In the genomic region with DNA sequence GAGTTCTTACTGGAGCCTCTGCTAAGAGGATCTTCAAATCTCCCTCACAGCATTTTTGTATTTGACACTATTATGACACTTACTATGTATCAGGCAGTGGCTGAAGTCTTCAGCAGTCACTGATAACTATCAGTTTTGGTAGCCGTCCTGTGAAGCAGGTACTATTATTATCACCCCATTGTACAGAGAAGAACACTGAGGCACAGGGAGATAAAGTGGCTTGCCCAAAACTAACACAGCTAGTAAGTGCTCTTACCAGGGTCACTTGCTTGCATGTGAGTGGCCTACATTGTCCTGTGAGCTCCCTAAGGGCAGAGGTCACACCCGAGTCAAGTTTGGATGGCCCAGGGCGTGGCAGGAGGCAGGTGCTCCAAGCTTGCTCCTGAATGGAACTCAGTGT, we compare ENCODE assay signal across 40 cellular contexts. TPM values are rescaled to one million over a fixed set of nuclear protein-coding genes. Genes with fewer than 3 reads are reported as not detected.
"Had no signal": no experiment of that assay in that cellular context is flagged by ENCODE, and none has a peak within 500 bp of the region (broad histone marks: within the 10 kb centered on the region; RNA-seq: fewer than 3 reads in every experiment).

No MANE protein-coding gene starts in this region.

- H3K4me1 Mint-ChIP-seq: activated naive CD4-positive, alpha-beta T cell treated with anti-CD3 and anti-CD28 coated beads, Interleukin-2, amount 50 U/mL, for 24 hours; activated naive CD8-positive, alpha-beta T cell treated with anti-CD3 and anti-CD28 coated beads for 36 hours; activated naive CD8-positive, alpha-beta T cell treated with anti-CD3 and anti-CD28 coated beads, Interleukin-2, amount 50 U/mL, for 24 hours; activated T-helper 17 cell treated with anti-CD3 and anti-CD28 coated beads, Interleukin-2, amount 50 U/mL, for 72 hours; brain had no signal

- H3K27ac ChIP-seq: adrenal gland, ascending aorta, body of pancreas, brain microvascular endothelial cell, breast epithelium, cardiac muscle cell had no signal

- H3K4me3 Mint-ChIP-seq: activated naive CD4-positive, alpha-beta T cell treated with anti-CD3 and anti-CD28 coated beads for 36 hours; activated naive CD4-positive, alpha-beta T cell treated with anti-CD3 and anti-CD28 coated beads, Interleukin-2, amount 10 ng/mL, durations not matched to agents 7 days and 5 days; activated naive CD4-positive, alpha-beta T cell treated with anti-CD3 and anti-CD28 coated beads, Interleukin-2, amount 50 U/mL, for 24 hours; activated naive CD8-positive, alpha-beta T cell; activated naive CD8-positive, alpha-beta T cell treated with anti-CD3 and anti-CD28 coated beads for 36 hours; activated naive CD8-positive, alpha-beta T cell treated with anti-CD3 and anti-CD28 coated beads, Interleukin-2, amount 10 ng/mL, durations not matched to agents 7 days and 5 days; activated naive CD8-positive, alpha-beta T cell treated with anti-CD3 and anti-CD28 coated beads, Interleukin-2, amount 50 U/mL, for 24 hours; activated T-cell treated with anti-CD3 and anti-CD28 coated beads, Interleukin-2, amount 50 U/mL, for 24 hours; activated T-cell treated with anti-CD3 and anti-CD28 coated beads, Interleukin-2, amount 50 U/mL, for 4 hours; activated T-cell treated with anti-CD3 and anti-CD28 coated beads, Interleukin-2, amount 50 U/mL, for 72 hours; activated T-helper 1 cell treated with anti-CD3 and anti-CD28 coated beads, Interleukin-12 subunit alpha, Interleukin-12 subunit beta, Interleukin-2, Interleukin-4 antibody, amounts not matched to agents 30 ng/mL and 10 ng/mL and 1 ng/mL, durations not matched to agents 14 hours and 24 hours and 36 hours; activated T-helper 17 cell treated with anti-CD3 and anti-CD28 coated beads, Interleukin-2, amount 50 U/mL, for 72 hours; brain; central memory CD8-positive, alpha-beta T cell had no signal

- DNase-seq: activated effector memory CD4-positive, alpha-beta T cell treated with anti-CD3 and anti-CD28 coated beads, Interleukin-2, amount 50 U/mL, for 16 hours; activated effector memory CD4-positive, alpha-beta T cell treated with Interleukin-2 at 50 U/mL for 16 hours; activated gamma-delta T cell; activated gamma-delta T cell treated with Interleukin-2 at 50 U/mL for 16 hours; activated naive CD4-positive, alpha-beta T cell; activated naive CD4-positive, alpha-beta T cell treated with anti-CD3 and anti-CD28 coated beads for 36 hours; activated naive CD4-positive, alpha-beta T cell treated with anti-CD3 and anti-CD28 coated beads, Interleukin-2, amount 10 ng/mL, durations not matched to agents 7 days and 5 days; activated naive CD4-positive, alpha-beta T cell treated with anti-CD3 and anti-CD28 coated beads, Interleukin-2, amount 50 U/mL, for 16 hours; activated naive CD4-positive, alpha-beta T cell treated with Interleukin-2 at 50 U/mL for 16 hours; activated naive CD8-positive, alpha-beta T cell treated with anti-CD3 and anti-CD28 coated beads for 36 hours; activated naive CD8-positive, alpha-beta T cell treated with anti-CD3 and anti-CD28 coated beads, Interleukin-2, amount 10 ng/mL, durations not matched to agents 7 days and 5 days; activated naive CD8-positive, alpha-beta T cell treated with anti-CD3 and anti-CD28 coated beads, Interleukin-2, amount 50 U/mL, for 24 hours; activated T-cell treated with anti-CD3 and anti-CD28 coated beads, Interleukin-2, amount 50 U/mL, for 1 hour; activated T-cell treated with anti-CD3 and anti-CD28 coated beads, Interleukin-2, amount 50 U/mL, for 24 hours; activated T-cell treated with anti-CD3 and anti-CD28 coated beads, Interleukin-2, amount 50 U/mL, for 4 hours; activated T-cell treated with anti-CD3 and anti-CD28 coated beads, Interleukin-2, amount 50 U/mL, for 48 hours; activated T-cell treated with anti-CD3 and anti-CD28 coated beads, Interleukin-2, amount 50 U/mL, for 72 hours; adrenal gland; amniotic stem cell; amygdala; anterior cingulate cortex; aorta; body of pancreas; brain microvascular endothelial cell; caudate nucleus; central memory CD4-positive, alpha-beta T cell; cerebellar nuclear complex had no signal

- ATAC-seq: activated naive CD4-positive, alpha-beta T cell treated with anti-CD3 and anti-CD28 coated beads, Interleukin-2, amount 50 U/mL, for 72 hours; activated naive CD8-positive, alpha-beta T cell treated with anti-CD3 and anti-CD28 coated beads, Interleukin-2, amount 50 U/mL, for 24 hours; activated T-cell treated with anti-CD3 and anti-CD28 coated beads, Interleukin-2, amount 50 U/mL, for 4 hours; activated T-cell treated with anti-CD3 and anti-CD28 coated beads, Interleukin-2, amount 50 U/mL, for 72 hours; activated T-helper 17 cell treated with anti-CD3 and anti-CD28 coated beads, Interleukin-2, amount 50 U/mL, for 72 hours; body of pancreas had no signal

- H3K4me1 ChIP-seq: adrenal gland, ascending aorta, body of pancreas, breast epithelium had no signal

- H3K36me3 Mint-ChIP-seq: activated naive CD4-positive, alpha-beta T cell treated with anti-CD3 and anti-CD28 coated beads, Interleukin-2, amount 10 ng/mL, durations not matched to agents 7 days and 5 days; activated naive CD4-positive, alpha-beta T cell treated with anti-CD3 and anti-CD28 coated beads, Interleukin-2, amount 50 U/mL, for 24 hours; activated naive CD4-positive, alpha-beta T cell treated with anti-CD3 and anti-CD28 coated beads, Interleukin-2, amount 50 U/mL, for 72 hours; activated naive CD8-positive, alpha-beta T cell; activated naive CD8-positive, alpha-beta T cell treated with anti-CD3 and anti-CD28 coated beads for 36 hours; activated naive CD8-positive, alpha-beta T cell treated with anti-CD3 and anti-CD28 coated beads, Interleukin-2, amount 10 ng/mL, durations not matched to agents 7 days and 5 days; brain had no signal

- FAIRE-seq: astrocyte had no signal

- H3K4me3 ChIP-seq: adrenal gland, ascending aorta, body of pancreas, breast epithelium, cardiac muscle cell had no signal

- H3K27me3 ChIP-seq: adrenal gland, ascending aorta, body of pancreas, brain microvascular endothelial cell, cardiac muscle cell had no signal

- H3K36me3 ChIP-seq: adrenal gland, ascending aorta, brain microvascular endothelial cell, breast epithelium, cardiac muscle cell had no signal

- H3K27ac Mint-ChIP-seq: activated naive CD4-positive, alpha-beta T cell treated with anti-CD3 and anti-CD28 coated beads for 36 hours; activated naive CD4-positive, alpha-beta T cell treated with anti-CD3 and anti-CD28 coated beads, Interleukin-2, amount 10 ng/mL, durations not matched to agents 7 days and 5 days; activated naive CD4-positive, alpha-beta T cell treated with anti-CD3 and anti-CD28 coated beads, Interleukin-2, amount 50 U/mL, for 24 hours; activated naive CD4-positive, alpha-beta T cell treated with anti-CD3 and anti-CD28 coated beads, Interleukin-2, amount 50 U/mL, for 72 hours; activated naive CD8-positive, alpha-beta T cell; activated naive CD8-positive, alpha-beta T cell treated with anti-CD3 and anti-CD28 coated beads for 36 hours; activated naive CD8-positive, alpha-beta T cell treated with anti-CD3 and anti-CD28 coated beads, Interleukin-2, amount 10 ng/mL, durations not matched to agents 7 days and 5 days; activated naive CD8-positive, alpha-beta T cell treated with anti-CD3 and anti-CD28 coated beads, Interleukin-2, amount 50 U/mL, for 24 hours; activated T-cell treated with anti-CD3 and anti-CD28 coated beads, Interleukin-2, amount 50 U/mL, for 24 hours; activated T-cell treated with anti-CD3 and anti-CD28 coated beads, Interleukin-2, amount 50 U/mL, for 72 hours; activated T-helper 1 cell treated with anti-CD3 and anti-CD28 coated beads, Interleukin-12 subunit alpha, Interleukin-12 subunit beta, Interleukin-2, Interleukin-4 antibody, amounts not matched to agents 30 ng/mL and 10 ng/mL and 1 ng/mL, durations not matched to agents 14 hours and 24 hours and 36 hours; activated T-helper 17 cell treated with anti-CD3 and anti-CD28 coated beads, Interleukin-2, amount 50 U/mL, for 72 hours; activated T-helper 2 cell treated with anti-CD3 and anti-CD28 coated beads, Interferon-gamma antibody, Interleukin-2, Interleukin-4, amounts not matched to agents 10 μg/mL and 5 μg/mL and 100 μg/mL, durations not matched to agents 14 hours and 24 hours and 36 hours; brain had no signal

- H3K9me3 Mint-ChIP-seq: activated naive CD4-positive, alpha-beta T cell treated with anti-CD3 and anti-CD28 coated beads for 36 hours; activated naive CD4-positive, alpha-beta T cell treated with anti-CD3 and anti-CD28 coated beads, Interleukin-2, amount 10 ng/mL, durations not matched to agents 7 days and 5 days; activated naive CD4-positive, alpha-beta T cell treated with anti-CD3 and anti-CD28 coated beads, Interleukin-2, amount 50 U/mL, for 24 hours; activated naive CD4-positive, alpha-beta T cell treated with anti-CD3 and anti-CD28 coated beads, Interleukin-2, amount 50 U/mL, for 72 hours; activated naive CD8-positive, alpha-beta T cell treated with anti-CD3 and anti-CD28 coated beads for 36 hours; activated naive CD8-positive, alpha-beta T cell treated with anti-CD3 and anti-CD28 coated beads, Interleukin-2, amount 10 ng/mL, durations not matched to agents 7 days and 5 days; activated naive CD8-positive, alpha-beta T cell treated with anti-CD3 and anti-CD28 coated beads, Interleukin-2, amount 50 U/mL, for 24 hours; activated T-cell treated with anti-CD3 and anti-CD28 coated beads, Interleukin-2, amount 50 U/mL, for 24 hours; activated T-cell treated with anti-CD3 and anti-CD28 coated beads, Interleukin-2, amount 50 U/mL, for 4 hours; activated T-cell treated with anti-CD3 and anti-CD28 coated beads, Interleukin-2, amount 50 U/mL, for 72 hours; activated T-helper 1 cell treated with anti-CD3 and anti-CD28 coated beads, Interleukin-12 subunit alpha, Interleukin-12 subunit beta, Interleukin-2, Interleukin-4 antibody, amounts not matched to agents 30 ng/mL and 10 ng/mL and 1 ng/mL, durations not matched to agents 14 hours and 24 hours and 36 hours; activated T-helper 17 cell treated with anti-CD3 and anti-CD28 coated beads, Interleukin-2, amount 50 U/mL, for 72 hours; activated T-helper 2 cell treated with anti-CD3 and anti-CD28 coated beads, Interferon-gamma antibody, Interleukin-2, Interleukin-4, amounts not matched to agents 10 μg/mL and 5 μg/mL and 100 μg/mL, durations not matched to agents 14 hours and 24 hours and 36 hours; brain; central memory CD8-positive, alpha-beta T cell had no signal

- H3K9me3 ChIP-seq: adrenal gland, ascending aorta, body of pancreas, breast epithelium had no signal

RNA-seq across cellular contexts. Expression of gene GABBR2, which starts 16.8 kb away (rescaled TPM):
- total RNA-seq: activated naive CD4-positive, alpha-beta T cell treated with anti-CD3 and anti-CD28 coated beads for 36 hours; activated naive CD4-positive, alpha-beta T cell treated with anti-CD3 and anti-CD28 coated beads, Interleukin-2, amount 50 U/mL, for 72 hours; activated naive CD8-positive, alpha-beta T cell treated with anti-CD3 and anti-CD28 coated beads for 36 hours; activated naive CD8-positive, alpha-beta T cell treated with anti-CD3 and anti-CD28 coated beads, Interleukin-2, amount 10 ng/mL, durations not matched to agents 7 days and 5 days; activated T-cell treated with anti-CD3 and anti-CD28 coated beads, Interleukin-2, amount 50 U/mL, for 4 hours; activated T-cell treated with anti-CD3 and anti-CD28 coated beads, Interleukin-2, amount 50 U/mL, for 72 hours; activated T-helper 1 cell treated with anti-CD3 and anti-CD28 coated beads, Interleukin-12 subunit alpha, Interleukin-12 subunit beta, Interleukin-2, Interleukin-4 antibody, amounts not matched to agents 30 ng/mL and 10 ng/mL and 1 ng/mL, durations not matched to agents 14 hours and 24 hours and 36 hours; activated T-helper 17 cell treated with anti-CD3 and anti-CD28 coated beads, Interleukin-2, amount 50 U/mL, for 72 hours; activated T-helper 2 cell treated with anti-CD3 and anti-CD28 coated beads, Interferon-gamma antibody, Interleukin-2, Interleukin-4, amounts not matched to agents 10 μg/mL and 5 μg/mL and 100 μg/mL, durations not matched to agents 14 hours and 24 hours and 36 hours; ascending aorta; body of pancreas; breast epithelium; bronchial epithelial cell had no signal
- polyA plus RNA-seq: aorta, cardiac muscle cell had no signal
